Comparison of ENCODE assay signal across 17 cellular contexts in genomic region chr14:99155173-99155777, GRCh38.
A peak's percentile ranks its signal among the peaks of the same experiment; 100 is the strongest.
DNase-seq lines count a peak whose midpoint lies in the region; ATAC-seq and TF ChIP-seq lines count a peak whose summit lies in the region.
"Had no signal": no experiment of that assay in that cellular context is flagged by ENCODE, and none has a peak within 500 bp of the region (broad histone marks: within the 10 kb centered on the region; RNA-seq: fewer than 3 reads in every experiment).

No MANE protein-coding gene starts in this region.

- H3K9ac ChIP-seq in BLaER1 treated with 17β-estradiol and CSF1 and Interleukin-3, amounts not matched to agents 10 nM and 100 nM, result no peak overlapping the region

- H3K4me3 ChIP-seq in AG10803 (ENCODE audit: low read length), result no peak overlapping the region
- H3K4me3 ChIP-seq in BLaER1 treated with 17β-estradiol and CSF1 and Interleukin-3, amounts not matched to agents 10 nM and 100 nM, result peak overlapping the region in 1 of 10 experiments; percentile 8; a peak in 2 of 20 replicates
- H3K4me3 ChIP-seq in body of pancreas, result no peak overlapping the region
- no peak overlapping the region for H3K4me3 ChIP-seq in coronary artery
- H3K4me3 ChIP-seq: mucosa of descending colon, right atrium auricular region had no signal

- peak; percentile 48 for DNase-seq in AG10803 (ENCODE audit: low read depth)
- DNase-seq in body of pancreas, result peak in 1 of 4 donors; percentile 27
- no peak for DNase-seq in omental fat pad (ENCODE audit: low spot score)
- no peak for DNase-seq in amniotic stem cell (lab: John Stamatoyannopoulos, UW)
- no peak for DNase-seq in coronary artery (ENCODE audit: low spot score)
- no peak for DNase-seq in stimulated activated CD4-positive, alpha-beta T cell treated with anti-CD3 and anti-CD28 coated beads, Interleukin-12 subunit alpha, Interleukin-12 subunit beta, amount 100 ng/mL, for 4 hours
- DNase-seq: activated CD4-positive, alpha-beta T cell treated with anti-CD3 and anti-CD28 coated beads, Interleukin-2, amount 50 U/mL, for 1 hour; brain microvascular endothelial cell; HFFc6; kidney glomerular epithelial cell; mucosa of descending colon; NCI-H1048; NCI-H2081 treated with DMSO at 0.1 percent for 48 hours; stimulated activated naive CD4-positive, alpha-beta T cell had no signal

- no peaks in the 10 kb centered on the region for H4K20me1 ChIP-seq in BLaER1 treated with 17β-estradiol and CSF1 and Interleukin-3, amounts not matched to agents 10 nM and 100 nM

- no peaks in the 10 kb centered on the region for H3K27me3 ChIP-seq in BLaER1 treated with 17β-estradiol and CSF1 and Interleukin-3, amounts not matched to agents 10 nM and 100 nM
- no peaks in the 10 kb centered on the region for H3K27me3 ChIP-seq in body of pancreas
- H3K27me3 ChIP-seq: brain microvascular endothelial cell, right atrium auricular region had no signal

- WGBS in body of pancreas, 2 donors, result 26% methylated on average over 5 of the region's 5 CpGs

- TF ChIP-seq POLR2A in body of pancreas (IDR thresholded peaks at IDR 0.05), result no peak

- H3K27ac ChIP-seq in BLaER1 treated with 17β-estradiol and CSF1 and Interleukin-3, amounts not matched to agents 10 nM and 100 nM, result peak overlapping the region in 2 of 11 experiments; percentile 8 to 19; a peak in 2 of 22 replicates
- peak overlapping the region in 2 of 4 donors; percentile 5 to 44 for H3K27ac ChIP-seq in body of pancreas
- H3K27ac ChIP-seq in coronary artery, result no peak overlapping the region
- H3K27ac ChIP-seq: brain microvascular endothelial cell, right atrium auricular region had no signal

- intact Hi-C loops in body of pancreas (cut with DNase I), result no loop called here

- no peaks in the 10 kb centered on the region for H3K9me3 ChIP-seq in BLaER1 treated with 17β-estradiol and CSF1 and Interleukin-3, amounts not matched to agents 10 nM and 100 nM (replicated peaks in 1 of 11)
- no peaks in the 10 kb centered on the region for H3K9me3 ChIP-seq in body of pancreas
- H3K9me3 ChIP-seq: mucosa of descending colon, right atrium auricular region had no signal

- H3K4me1 ChIP-seq in BLaER1 treated with 17β-estradiol and CSF1 and Interleukin-3, amounts not matched to agents 10 nM and 100 nM, result peaks cover 7 to 23% (median 16%) of the 10 kb centered on the region in 10 experiments; a peak in 17 of 20 replicates
- peaks cover 22% of the 10 kb centered on the region for H3K4me1 ChIP-seq in body of pancreas
- H3K4me1 ChIP-seq: right atrium auricular region had no signal

- ATAC-seq in body of pancreas (peak; percentile 72), omental fat pad (ENCODE audit: low FRiP score) (peak; percentile 82), GM21717 (IDR thresholded peaks at IDR 0.05; ENCODE audit: unreplicated experiment) (no peak)
- ATAC-seq: mucosa of descending colon had no signal

- H3K36me3 ChIP-seq in BLaER1 treated with 17β-estradiol and CSF1 and Interleukin-3, amounts not matched to agents 10 nM and 100 nM, result no peaks in the 10 kb centered on the region
- no peaks in the 10 kb centered on the region for H3K36me3 ChIP-seq in body of pancreas (replicated peaks in 1 of 2; ENCODE audit: insufficient read depth in 1 of 2, low read depth in 2 of 2)
- H3K36me3 ChIP-seq: brain microvascular endothelial cell, right atrium auricular region had no signal

- TF ChIP-seq CTCF in AG10803 (conservative IDR thresholded peaks at IDR 0.05; ENCODE audit: low read length) (no peak), body of pancreas (IDR thresholded peaks at IDR 0.05) (no peak), omental fat pad (IDR thresholded peaks at IDR 0.05) (no peak), coronary artery (IDR thresholded peaks at IDR 0.05) (no peak)

- peak overlapping the region in 10 of 11 experiments; percentile 14 to 83 (median 70); a peak in 19 of 22 replicates for H3K4me2 ChIP-seq in BLaER1 treated with 17β-estradiol and CSF1 and Interleukin-3, amounts not matched to agents 10 nM and 100 nM
